ENCODE assay signal across 12 cellular contexts in the genomic region with DNA sequence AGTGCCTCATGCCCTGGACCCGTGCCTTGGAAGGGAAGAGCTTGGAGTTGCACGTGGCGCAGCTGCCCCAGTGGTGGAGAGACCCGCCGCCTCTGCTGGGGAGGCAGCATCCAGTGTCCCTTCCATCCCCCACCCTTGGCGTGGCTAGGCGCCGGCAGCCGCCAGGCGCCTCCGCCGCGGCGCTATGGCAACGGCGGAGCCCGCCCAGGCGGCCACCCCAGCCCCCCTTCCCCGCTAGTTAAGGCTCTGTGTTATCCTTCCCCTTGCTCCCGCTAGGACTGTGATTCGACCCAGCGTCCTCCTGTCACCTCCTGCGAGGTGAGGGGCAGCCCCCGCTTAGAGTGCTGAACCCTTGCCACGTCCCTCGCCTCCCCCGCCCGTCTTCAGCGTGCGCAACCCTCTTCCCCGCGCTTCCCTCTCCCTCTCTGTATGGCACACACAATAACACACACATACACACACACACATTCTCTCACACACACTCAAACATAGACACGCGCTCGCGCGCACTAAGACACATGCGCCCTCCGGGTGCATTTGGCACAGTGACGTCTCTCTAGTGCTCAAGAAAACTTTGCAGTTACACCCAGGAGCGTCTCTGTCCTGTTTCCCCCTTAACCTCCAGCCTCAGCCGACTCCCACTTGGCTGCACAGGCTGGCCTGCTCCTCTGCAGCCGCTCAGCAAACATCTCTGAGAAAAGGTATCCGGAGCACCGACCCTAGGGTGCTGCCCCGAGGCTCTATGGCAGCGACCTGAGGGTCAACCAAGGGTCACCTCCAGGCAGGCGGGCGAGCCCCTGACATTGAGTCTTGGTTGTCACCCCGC. TPM values are rescaled to one million over a fixed set of nuclear protein-coding genes. Genes with fewer than 3 reads are reported as not detected.
DNase-seq lines count a peak whose midpoint lies in the region; ATAC-seq and TF ChIP-seq lines count a peak whose summit lies in the region.
"Had no signal": no experiment of that assay in that cellular context is flagged by ENCODE, and none has a peak within 500 bp of the region (broad histone marks: within the 10 kb centered on the region; RNA-seq: fewer than 3 reads in every experiment).

No MANE protein-coding gene starts in this region.

- no peaks in the 10 kb centered on the region for H3K4me1 Mint-ChIP-seq in activated CD4-positive, alpha-beta T cell treated with anti-CD3 and anti-CD28 coated beads for 36 hours
- no peaks in the 10 kb centered on the region for H3K4me1 Mint-ChIP-seq in activated T-helper 1 cell treated with anti-CD3 and anti-CD28 coated beads, Interleukin-12 subunit alpha, Interleukin-12 subunit beta, Interleukin-2, Interleukin-4 antibody, amounts not matched to agents 30 ng/mL and 10 ng/mL and 1 ng/mL, durations not matched to agents 14 hours and 24 hours and 36 hours (ENCODE audit: low read depth)
- H3K4me1 Mint-ChIP-seq in CD4-positive, alpha-beta T cell (ENCODE audit: low read depth), result no peaks in the 10 kb centered on the region

- peaks cover 2% of the 10 kb centered on the region for H3K36me3 Mint-ChIP-seq in activated CD4-positive, alpha-beta T cell treated with anti-CD3 and anti-CD28 coated beads for 36 hours (ENCODE audit: low read depth)
- no peaks in the 10 kb centered on the region for H3K36me3 Mint-ChIP-seq in activated T-helper 1 cell treated with anti-CD3 and anti-CD28 coated beads, Interleukin-12 subunit alpha, Interleukin-12 subunit beta, Interleukin-2, Interleukin-4 antibody, amounts not matched to agents 30 ng/mL and 10 ng/mL and 1 ng/mL, durations not matched to agents 14 hours and 24 hours and 36 hours (ENCODE audit: low read depth)
- no peaks in the 10 kb centered on the region for H3K36me3 Mint-ChIP-seq in CD4-positive, alpha-beta T cell (ENCODE audit: low read depth)

- peak; percentile 2 for DNase-seq in activated CD4-positive, alpha-beta T cell treated with anti-CD3 and anti-CD28 coated beads for 36 hours
- no peak for DNase-seq in activated CD4-positive, alpha-beta T cell treated with anti-CD3 and anti-CD28 coated beads, Interleukin-2, amount 50 U/mL, for 48 hours
- no peak for DNase-seq in activated T-helper 1 cell treated with anti-CD3 and anti-CD28 coated beads, Interleukin-12 subunit alpha, Interleukin-12 subunit beta, Interleukin-2, Interleukin-4 antibody, amounts not matched to agents 30 ng/mL and 10 ng/mL and 1 ng/mL, durations not matched to agents 14 hours and 24 hours and 36 hours (ENCODE audit: low spot score)
- DNase-seq in right atrium auricular region (ENCODE audit: low spot score), result no peak
- peak in 18 of 49 donors; percentile 19 to 76 (median 33) for DNase-seq in substantia nigra (lab: John Stamatoyannopoulos, UW)
- DNase-seq in CD4-positive, alpha-beta T cell, result no peak
- no peak for DNase-seq in effector memory CD4-positive, alpha-beta T cell
- DNase-seq: ACHN, gastrocnemius medialis had no signal

- peaks cover 53% of the 10 kb centered on the region for H3K27me3 Mint-ChIP-seq in activated CD4-positive, alpha-beta T cell treated with anti-CD3 and anti-CD28 coated beads for 36 hours
- H3K27me3 Mint-ChIP-seq in activated T-helper 1 cell treated with anti-CD3 and anti-CD28 coated beads, Interleukin-12 subunit alpha, Interleukin-12 subunit beta, Interleukin-2, Interleukin-4 antibody, amounts not matched to agents 30 ng/mL and 10 ng/mL and 1 ng/mL, durations not matched to agents 14 hours and 24 hours and 36 hours (ENCODE audit: insufficient read depth), result peaks cover 44% of the 10 kb centered on the region
- peaks cover 68% of the 10 kb centered on the region for H3K27me3 Mint-ChIP-seq in CD4-positive, alpha-beta T cell

- H3K9me3 Mint-ChIP-seq in activated CD4-positive, alpha-beta T cell treated with anti-CD3 and anti-CD28 coated beads for 36 hours (ENCODE audit: low read depth), result peaks cover 9% of the 10 kb centered on the region
- no peaks in the 10 kb centered on the region for H3K9me3 Mint-ChIP-seq in activated T-helper 1 cell treated with anti-CD3 and anti-CD28 coated beads, Interleukin-12 subunit alpha, Interleukin-12 subunit beta, Interleukin-2, Interleukin-4 antibody, amounts not matched to agents 30 ng/mL and 10 ng/mL and 1 ng/mL, durations not matched to agents 14 hours and 24 hours and 36 hours
- H3K9me3 Mint-ChIP-seq in CD4-positive, alpha-beta T cell, result peaks cover 14% of the 10 kb centered on the region
- H3K9me3 Mint-ChIP-seq: activated T-helper 2 cell treated with anti-CD3 and anti-CD28 coated beads, Interferon-gamma antibody, Interleukin-2, Interleukin-4, amounts not matched to agents 10 μg/mL and 5 μg/mL and 100 μg/mL, durations not matched to agents 14 hours and 24 hours and 36 hours had no signal

- intact Hi-C loops in activated CD4-positive, alpha-beta T cell treated with anti-CD3 and anti-CD28 coated beads for 36 hours (cut with DNase I, micrococcal nuclease), result loop anchor here (5.0 kb wide), 1 partner anchor 940 kb away; the partner anchor contains the start of gene SIM1 (in 2 of the 2)
- intact Hi-C loops in activated T-helper 1 cell treated with anti-CD3 and anti-CD28 coated beads, Interleukin-12 subunit alpha, Interleukin-12 subunit beta, Interleukin-2, Interleukin-4 antibody, amounts not matched to agents 30 ng/mL and 10 ng/mL and 1 ng/mL, durations not matched to agents 14 hours and 24 hours and 36 hours (cut with micrococcal nuclease), result loop anchor here (5.0 kb wide), 1 partner anchor 935 kb away; no protein-coding TSS in a partner anchor
- intact Hi-C loops in CD4-positive, alpha-beta T cell (cut with DNase I, micrococcal nuclease), result no loop called here

- peak overlapping the region; percentile 46 to 47 for H3K4me3 ChIP-seq in right atrium auricular region
- no peak overlapping the region for H3K4me3 ChIP-seq in effector memory CD4-positive, alpha-beta T cell (ENCODE audit: insufficient read depth, low read depth, low read length, poor library complexity, severe bottlenecking)

- H3K9me3 ChIP-seq in right atrium auricular region, result no peaks in the 10 kb centered on the region
- no peaks in the 10 kb centered on the region for H3K9me3 ChIP-seq in CD4-positive, alpha-beta T cell (ENCODE audit: control insufficient read depth, low read length)
- no peaks in the 10 kb centered on the region for H3K9me3 ChIP-seq in effector memory CD4-positive, alpha-beta T cell (ENCODE audit: control insufficient read depth, low read length)
- H3K9me3 ChIP-seq: gastrocnemius medialis had no signal

- H3K27ac Mint-ChIP-seq in activated CD4-positive, alpha-beta T cell treated with anti-CD3 and anti-CD28 coated beads for 36 hours, result no peak overlapping the region
- H3K27ac Mint-ChIP-seq in activated T-helper 1 cell treated with anti-CD3 and anti-CD28 coated beads, Interleukin-12 subunit alpha, Interleukin-12 subunit beta, Interleukin-2, Interleukin-4 antibody, amounts not matched to agents 30 ng/mL and 10 ng/mL and 1 ng/mL, durations not matched to agents 14 hours and 24 hours and 36 hours, result peak overlapping the region; percentile 37
- H3K27ac Mint-ChIP-seq in CD4-positive, alpha-beta T cell, result no peak overlapping the region
- H3K27ac Mint-ChIP-seq: activated T-helper 2 cell treated with anti-CD3 and anti-CD28 coated beads, Interferon-gamma antibody, Interleukin-2, Interleukin-4, amounts not matched to agents 10 μg/mL and 5 μg/mL and 100 μg/mL, durations not matched to agents 14 hours and 24 hours and 36 hours had no signal

- CTCF ChIA-PET in activated CD4-positive, alpha-beta T cell treated with anti-CD3 and anti-CD28 coated beads for 36 hours (lab: Charles Lee), result no interaction called here
- CTCF ChIA-PET in CD4-positive, alpha-beta T cell (lab: Charles Lee), result no interaction called here

- peaks cover 0 to 4% of the 10 kb centered on the region in 2 donors for H3K27me3 ChIP-seq in right atrium auricular region
- H3K27me3 ChIP-seq in CD4-positive, alpha-beta T cell (ENCODE audit: control insufficient read depth, insufficient read depth, low read length), result peaks cover 44% of the 10 kb centered on the region
- no peaks in the 10 kb centered on the region for H3K27me3 ChIP-seq in effector memory CD4-positive, alpha-beta T cell (replicated peaks; ENCODE audit: control insufficient read depth, insufficient read depth, low read length, poor library complexity, severe bottlenecking)

- POLR2A ChIA-PET in activated CD4-positive, alpha-beta T cell treated with anti-CD3 and anti-CD28 coated beads for 36 hours (lab: Charles Lee), result no interaction called here
- POLR2A ChIA-PET in CD4-positive, alpha-beta T cell (lab: Charles Lee), result no interaction called here

- no peak for TF ChIP-seq CTCF in right atrium auricular region (IDR thresholded peaks at IDR 0.05)
- TF ChIP-seq CTCF in CD4-positive, alpha-beta T cell (IDR thresholded peaks at IDR 0.05), result no peak

- H3K4me3 Mint-ChIP-seq in activated CD4-positive, alpha-beta T cell treated with anti-CD3 and anti-CD28 coated beads for 36 hours, result no peak overlapping the region
- H3K4me3 Mint-ChIP-seq in activated T-helper 1 cell treated with anti-CD3 and anti-CD28 coated beads, Interleukin-12 subunit alpha, Interleukin-12 subunit beta, Interleukin-2, Interleukin-4 antibody, amounts not matched to agents 30 ng/mL and 10 ng/mL and 1 ng/mL, durations not matched to agents 14 hours and 24 hours and 36 hours, result no peak overlapping the region
- no peak overlapping the region for H3K4me3 Mint-ChIP-seq in CD4-positive, alpha-beta T cell

- H3K36me3 ChIP-seq in right atrium auricular region, result no peaks in the 10 kb centered on the region
- H3K36me3 ChIP-seq in effector memory CD4-positive, alpha-beta T cell (ENCODE audit: control insufficient read depth, insufficient read depth, low read length), result no peaks in the 10 kb centered on the region
- H3K36me3 ChIP-seq: gastrocnemius medialis had no signal

- ATAC-seq in activated CD4-positive, alpha-beta T cell treated with anti-CD3 and anti-CD28 coated beads for 36 hours, result no peak
- ATAC-seq in CD4-positive, alpha-beta T cell (ENCODE audit: poor library complexity), result no peak
- no peak for ATAC-seq in HG03520 (IDR thresholded peaks at IDR 0.05; ENCODE audit: unreplicated experiment)
- ATAC-seq: gastrocnemius medialis had no signal

- H3K27ac ChIP-seq in right atrium auricular region, result peak overlapping the region; percentile 44 to 77
- peak overlapping the region; percentile 14 for H3K27ac ChIP-seq in substantia nigra (ENCODE audit: low read depth, low read length, poor library complexity, severe bottlenecking)
- H3K27ac ChIP-seq in CD4-positive, alpha-beta T cell (ENCODE audit: low read depth, low read length), result no peak overlapping the region
- H3K27ac ChIP-seq in effector memory CD4-positive, alpha-beta T cell (ENCODE audit: insufficient read depth, low read length, poor library complexity, severe bottlenecking), result no peak overlapping the region
- H3K27ac ChIP-seq: gastrocnemius medialis had no signal

- H3K4me1 ChIP-seq in right atrium auricular region, result peaks cover 0 to 7% of the 10 kb centered on the region in 2 donors
- no peaks in the 10 kb centered on the region for H3K4me1 ChIP-seq in effector memory CD4-positive, alpha-beta T cell (ENCODE audit: control insufficient read depth, insufficient read depth, low read length, poor library complexity, severe bottlenecking)
- H3K4me1 ChIP-seq: gastrocnemius medialis had no signal

RNA-seq across cellular contexts. Expression of gene GRIK2, which starts 8.5 kb away (rescaled TPM):
- not detected for total RNA-seq in activated CD4-positive, alpha-beta T cell treated with anti-CD3 and anti-CD28 coated beads for 36 hours
- not detected in 2 replicates for total RNA-seq in activated T-helper 1 cell treated with anti-CD3 and anti-CD28 coated beads, Interleukin-12 subunit alpha, Interleukin-12 subunit beta, Interleukin-2, Interleukin-4 antibody, amounts not matched to agents 30 ng/mL and 10 ng/mL and 1 ng/mL, durations not matched to agents 14 hours and 24 hours and 36 hours
- 10 to 100 TPM in 1 of 2 donors, 1 to 10 TPM in 1; 7.7 to 12.1 TPM for total RNA-seq in right atrium auricular region
- total RNA-seq in CD4-positive, alpha-beta T cell, result not detected
- total RNA-seq: activated T-helper 2 cell treated with anti-CD3 and anti-CD28 coated beads, Interferon-gamma antibody, Interleukin-2, Interleukin-4, amounts not matched to agents 10 μg/mL and 5 μg/mL and 100 μg/mL, durations not matched to agents 14 hours and 24 hours and 36 hours; pulmonary artery endothelial cell had no signal

Comparison
In these comparisons a context has a peak if more than half of its experiments do, and no peak if none do; other contexts are left out.
1. H3K27ac ChIP-seq: peak in right atrium auricular region (2 of 2) and substantia nigra (single experiment); none in CD4-positive, alpha-beta T cell (single experiment) and effector memory CD4-positive, alpha-beta T cell (single experiment).
2. intact Hi-C loops: an anchor here in activated CD4-positive, alpha-beta T cell treated with anti-CD3 and anti-CD28 coated beads for 36 hours (5.0 kb wide) and activated T-helper 1 cell treated with anti-CD3 and anti-CD28 coated beads, Interleukin-12 subunit alpha, Interleukin-12 subunit beta, Interleukin-2, Interleukin-4 antibody, amounts not matched to agents 30 ng/mL and 10 ng/mL and 1 ng/mL, durations not matched to agents 14 hours and 24 hours and 36 hours (5.0 kb wide); none called in CD4-positive, alpha-beta T cell.